1 cellular context compared by ENCODE assay signal in genomic region chr1:32394141-32394889, GRCh38.
A peak's percentile ranks its signal among the peaks of the same experiment; 100 is the strongest.
TF ChIP-seq lines count a peak whose summit lies in the region.

Gene BSDC1, minus strand, starts transcription at chr1:32394441. Its CDS starts 27 bp downstream, at chr1:32394414.

TF ChIP-seq in K562, 482 proteins besides CTCF, POLR2A, EP300 and RAD21 (continued from another document and continues in another):
- no peak for TF ChIP-seq BRF2 (IDR thresholded peaks at IDR 0.05; ENCODE audit: borderline replicate concordance, insufficient read depth, insufficient read length)
- TF ChIP-seq ZNF224 (CRISPR knock-in tag; IDR thresholded peaks at IDR 0.05): no peak
- peak in 1 of 2 experiments; percentile 33; a peak in 1 of 4 replicates for TF ChIP-seq SIX5 (IDR thresholded peaks at IDR 0.05; ENCODE audit: borderline replicate concordance in 1 of 2, insufficient read depth in 1 of 2, low read depth in 1 of 2, low read length in 2 of 2)
- peak; percentile 91 for TF ChIP-seq EHMT2 (IDR thresholded peaks at IDR 0.05)
- TF ChIP-seq BACH1 (tag; IDR thresholded peaks at IDR 0.05): no peak
- no peak for TF ChIP-seq ZNF449 (CRISPR knock-in tag; IDR thresholded peaks at IDR 0.05)
- no peak for TF ChIP-seq ZNF408 (CRISPR knock-in tag; IDR thresholded peaks at IDR 0.05; ENCODE audit: low read depth)
- TF ChIP-seq ZNF239 (CRISPR knock-in tag; IDR thresholded peaks at IDR 0.05): no peak
- no peak for TF ChIP-seq PTRF (tag; IDR thresholded peaks at IDR 0.05)
- TF ChIP-seq IRF9 (tag; IDR thresholded peaks at IDR 0.05): no peak
- TF ChIP-seq MXI1 (IDR thresholded peaks at IDR 0.05; ENCODE audit: low read depth, low read length): peak; percentile 23; the same call in 1 of the 2 replicates
- peak; percentile 98 for TF ChIP-seq NR2C2 (CRISPR knock-in tag; IDR thresholded peaks at IDR 0.05)
- TF ChIP-seq NR2C2 (tag; IDR thresholded peaks at IDR 0.05): peak; percentile 100
- TF ChIP-seq HMG20B (CRISPR knock-in tag; IDR thresholded peaks at IDR 0.05): no peak
- TF ChIP-seq PCBP1 (IDR thresholded peaks at IDR 0.05; ENCODE audit: low read depth, low read length, poor library complexity, severe bottlenecking): no peak
- TF ChIP-seq HSF4 (CRISPR knock-in tag; IDR thresholded peaks at IDR 0.05; ENCODE audit: borderline replicate concordance): no peak
- TF ChIP-seq STAT5B (CRISPR knock-in tag; IDR thresholded peaks at IDR 0.05): no peak
- TF ChIP-seq SRSF7 (optimal IDR thresholded peaks at IDR 0.05; ENCODE audit: low read depth, low read length): no peak
- no peak for TF ChIP-seq ZNF253 (CRISPR knock-in tag; conservative IDR thresholded peaks at IDR 0.05)
- no peak for TF ChIP-seq ELF2 (CRISPR knock-in tag; IDR thresholded peaks at IDR 0.05)
- no peak for TF ChIP-seq POLR3G (IDR thresholded peaks at IDR 0.05; ENCODE audit: extremely low read depth, insufficient read length, insufficient replicate concordance)
- TF ChIP-seq, protein P1, sequence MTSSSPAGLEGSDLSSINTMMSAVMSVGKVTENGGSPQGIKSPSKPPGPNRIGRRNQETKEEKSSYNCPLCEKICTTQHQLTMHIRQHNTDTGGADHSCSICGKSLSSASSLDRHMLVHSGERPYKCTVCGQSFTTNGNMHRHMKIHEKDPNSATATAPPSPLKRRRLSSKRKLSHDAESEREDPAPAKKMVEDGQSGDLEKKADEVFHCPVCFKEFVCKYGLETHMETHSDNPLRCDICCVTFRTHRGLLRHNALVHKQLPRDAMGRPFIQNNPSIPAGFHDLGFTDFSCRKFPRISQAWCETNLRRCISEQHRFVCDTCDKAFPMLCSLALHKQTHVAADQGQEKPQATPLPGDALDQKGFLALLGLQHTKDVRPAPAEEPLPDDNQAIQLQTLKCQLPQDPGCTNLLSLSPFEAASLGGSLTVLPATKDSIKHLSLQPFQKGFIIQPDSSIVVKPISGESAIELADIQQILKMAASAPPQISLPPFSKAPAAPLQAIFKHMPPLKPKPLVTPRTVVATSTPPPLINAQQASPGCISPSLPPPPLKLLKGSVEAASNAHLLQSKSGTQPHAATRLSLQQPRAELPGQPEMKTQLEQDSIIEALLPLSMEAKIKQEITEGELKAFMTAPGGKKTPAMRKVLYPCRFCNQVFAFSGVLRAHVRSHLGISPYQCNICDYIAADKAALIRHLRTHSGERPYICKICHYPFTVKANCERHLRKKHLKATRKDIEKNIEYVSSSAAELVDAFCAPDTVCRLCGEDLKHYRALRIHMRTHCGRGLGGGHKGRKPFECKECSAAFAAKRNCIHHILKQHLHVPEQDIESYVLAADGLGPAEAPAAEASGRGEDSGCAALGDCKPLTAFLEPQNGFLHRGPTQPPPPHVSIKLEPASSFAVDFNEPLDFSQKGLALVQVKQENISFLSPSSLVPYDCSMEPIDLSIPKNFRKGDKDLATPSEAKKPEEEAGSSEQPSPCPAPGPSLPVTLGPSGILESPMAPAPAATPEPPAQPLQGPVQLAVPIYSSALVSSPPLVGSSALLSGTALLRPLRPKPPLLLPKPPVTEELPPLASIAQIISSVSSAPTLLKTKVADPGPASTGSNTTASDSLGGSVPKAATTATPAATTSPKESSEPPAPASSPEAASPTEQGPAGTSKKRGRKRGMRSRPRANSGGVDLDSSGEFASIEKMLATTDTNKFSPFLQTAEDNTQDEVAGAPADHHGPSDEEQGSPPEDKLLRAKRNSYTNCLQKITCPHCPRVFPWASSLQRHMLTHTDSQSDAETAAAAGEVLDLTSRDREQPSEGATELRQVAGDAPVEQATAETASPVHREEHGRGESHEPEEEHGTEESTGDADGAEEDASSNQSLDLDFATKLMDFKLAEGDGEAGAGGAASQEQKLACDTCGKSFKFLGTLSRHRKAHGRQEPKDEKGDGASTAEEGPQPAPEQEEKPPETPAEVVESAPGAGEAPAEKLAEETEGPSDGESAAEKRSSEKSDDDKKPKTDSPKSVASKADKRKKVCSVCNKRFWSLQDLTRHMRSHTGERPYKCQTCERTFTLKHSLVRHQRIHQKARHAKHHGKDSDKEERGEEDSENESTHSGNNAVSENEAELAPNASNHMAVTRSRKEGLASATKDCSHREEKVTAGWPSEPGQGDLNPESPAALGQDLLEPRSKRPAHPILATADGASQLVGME (CRISPR knock-in tag; IDR thresholded peaks at IDR 0.05): no peak
- TF ChIP-seq KLF10 (CRISPR knock-in tag; IDR thresholded peaks at IDR 0.05): no peak
- TF ChIP-seq, protein P2, sequence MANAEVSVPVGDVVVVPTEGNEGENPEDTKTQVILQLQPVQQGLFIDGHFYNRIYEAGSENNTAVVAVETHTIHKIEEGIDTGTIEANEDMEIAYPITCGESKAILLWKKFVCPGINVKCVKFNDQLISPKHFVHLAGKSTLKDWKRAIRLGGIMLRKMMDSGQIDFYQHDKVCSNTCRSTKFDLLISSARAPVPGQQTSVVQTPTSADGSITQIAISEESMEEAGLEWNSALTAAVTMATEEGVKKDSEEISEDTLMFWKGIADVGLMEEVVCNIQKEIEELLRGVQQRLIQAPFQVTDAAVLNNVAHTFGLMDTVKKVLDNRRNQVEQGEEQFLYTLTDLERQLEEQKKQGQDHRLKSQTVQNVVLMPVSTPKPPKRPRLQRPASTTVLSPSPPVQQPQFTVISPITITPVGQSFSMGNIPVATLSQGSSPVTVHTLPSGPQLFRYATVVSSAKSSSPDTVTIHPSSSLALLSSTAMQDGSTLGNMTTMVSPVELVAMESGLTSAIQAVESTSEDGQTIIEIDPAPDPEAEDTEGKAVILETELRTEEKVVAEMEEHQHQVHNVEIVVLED (CRISPR knock-in tag; IDR thresholded peaks at IDR 0.05): peak; percentile 69
- TF ChIP-seq NCOA4 (IDR thresholded peaks at IDR 0.05; ENCODE audit: partially characterized antibody): no peak
- TF ChIP-seq, protein P3, sequence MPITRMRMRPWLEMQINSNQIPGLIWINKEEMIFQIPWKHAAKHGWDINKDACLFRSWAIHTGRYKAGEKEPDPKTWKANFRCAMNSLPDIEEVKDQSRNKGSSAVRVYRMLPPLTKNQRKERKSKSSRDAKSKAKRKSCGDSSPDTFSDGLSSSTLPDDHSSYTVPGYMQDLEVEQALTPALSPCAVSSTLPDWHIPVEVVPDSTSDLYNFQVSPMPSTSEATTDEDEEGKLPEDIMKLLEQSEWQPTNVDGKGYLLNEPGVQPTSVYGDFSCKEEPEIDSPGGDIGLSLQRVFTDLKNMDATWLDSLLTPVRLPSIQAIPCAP (CRISPR knock-in tag; IDR thresholded peaks at IDR 0.05; ENCODE audit: borderline replicate concordance): no peak
- TF ChIP-seq U2AF1 (optimal IDR thresholded peaks at IDR 0.05; ENCODE audit: low read depth, low read length): no peak
- TF ChIP-seq SMARCA5 (IDR thresholded peaks at IDR 0.05): no peak
- TF ChIP-seq ZNF395 (CRISPR knock-in tag; IDR thresholded peaks at IDR 0.05): no peak
- no peak for TF ChIP-seq ZNF696 (CRISPR knock-in tag; conservative IDR thresholded peaks at IDR 0.05)
- no peak for TF ChIP-seq CLOCK (CRISPR knock-in tag; IDR thresholded peaks at IDR 0.05; ENCODE audit: borderline replicate concordance)
- TF ChIP-seq TBL1XR1 (IDR thresholded peaks at IDR 0.05; ENCODE audit: low read length in 2 of 2): peak; percentile 74 to 90; a peak in 3 of 4 replicates
- no peak for TF ChIP-seq MCM5 (IDR thresholded peaks at IDR 0.05; ENCODE audit: low read depth)
- TF ChIP-seq MAFK (IDR thresholded peaks at IDR 0.05; ENCODE audit: low read length): peak; percentile 16; the same call in 1 of the 2 replicates
- peak; percentile 38; the same call in 1 of the 2 replicates for TF ChIP-seq ZNF324 (CRISPR knock-in tag; IDR thresholded peaks at IDR 0.05)
- TF ChIP-seq GTF2F1 (IDR thresholded peaks at IDR 0.05; ENCODE audit: low read depth, low read length): peak; percentile 41; the same call in 1 of the 2 replicates
- no peak for TF ChIP-seq ZNF561 (CRISPR knock-in tag; conservative IDR thresholded peaks at IDR 0.05)
- no peak for TF ChIP-seq MXD1 (CRISPR knock-in tag; IDR thresholded peaks at IDR 0.05; ENCODE audit: borderline replicate concordance, poor library complexity, severe bottlenecking)
- no peak for TF ChIP-seq MYBL2 (IDR thresholded peaks at IDR 0.05; ENCODE audit: low read depth)
- no peak for TF ChIP-seq MYBL2 (CRISPR knock-in tag; IDR thresholded peaks at IDR 0.05; ENCODE audit: borderline replicate concordance)
- TF ChIP-seq NCOA1 (IDR thresholded peaks at IDR 0.05; ENCODE audit: low read depth): peak; percentile 4; the same call in 1 of the 2 replicates
- TF ChIP-seq NR4A1 (CRISPR knock-in tag; IDR thresholded peaks at IDR 0.05): peak; percentile 62; the same call in 1 of the 2 replicates
- 0 out of 2 replicates have a peak, but pooled peaks have one; percentile 39 for TF ChIP-seq NR4A1 (tag; IDR thresholded peaks at IDR 0.05)
- no peak for TF ChIP-seq ZNF436 (CRISPR knock-in tag; IDR thresholded peaks at IDR 0.05)
- no peak for TF ChIP-seq FIP1L1 (IDR thresholded peaks at IDR 0.05; ENCODE audit: low read depth, low read length, poor library complexity, severe bottlenecking)
- TF ChIP-seq, protein P4, sequence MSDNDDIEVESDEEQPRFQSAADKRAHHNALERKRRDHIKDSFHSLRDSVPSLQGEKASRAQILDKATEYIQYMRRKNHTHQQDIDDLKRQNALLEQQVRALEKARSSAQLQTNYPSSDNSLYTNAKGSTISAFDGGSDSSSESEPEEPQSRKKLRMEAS (CRISPR knock-in tag; IDR thresholded peaks at IDR 0.05): peak; percentile 67
- no peak for TF ChIP-seq ELK1 (CRISPR knock-in tag; IDR thresholded peaks at IDR 0.05)
